In genomic region chr5:52956915-52957747, GRCh38 we compare ENCODE assay signal across 18 cellular contexts. TPM values are rescaled to one million over a fixed set of nuclear protein-coding genes. Genes with fewer than 3 reads are reported as not detected.
DNase-seq lines count a peak whose midpoint lies in the region; ATAC-seq, FAIRE-seq and TF ChIP-seq lines count a peak whose summit lies in the region.
"Had no signal": no experiment of that assay in that cellular context is flagged by ENCODE, and none has a peak within 500 bp of the region (broad histone marks: within the 10 kb centered on the region; RNA-seq: fewer than 3 reads in every experiment).

No MANE protein-coding gene starts in this region.

- FAIRE-seq in keratinocyte (lab: Jason Lieb, UNC), result peak; percentile 53

- H3K36me3 ChIP-seq in keratinocyte (ENCODE audit: control insufficient read depth in 2 of 2, extremely low read depth in 1 of 2, insufficient read depth in 2 of 2, low read length in 2 of 2) (no peaks in the 10 kb centered on the region), left ventricle myocardium inferior (peaks cover 14% of the 10 kb centered on the region)
- H3K36me3 ChIP-seq: neutrophil had no signal

- peaks cover 2% of the 10 kb centered on the region for H3K9me3 Mint-ChIP-seq in activated naive CD4-positive, alpha-beta T cell treated with anti-CD3 and anti-CD28 coated beads for 36 hours
- H3K9me3 Mint-ChIP-seq: activated T-helper 17 cell treated with anti-CD3 and anti-CD28 coated beads, Interleukin-2, amount 50 U/mL, for 72 hours had no signal

- TF ChIP-seq POLR2A in GM18505 (IDR thresholded peaks at IDR 0.05; ENCODE audit: borderline replicate concordance, extremely low read depth, insufficient read depth, insufficient read length), result no peak

- TF ChIP-seq CTCF in keratinocyte (optimal IDR thresholded peaks at IDR 0.05 in 1 of 3, IDR thresholded peaks at IDR 0.05 in 1 of 3, conservative IDR thresholded peaks at IDR 0.05 in 1 of 3; ENCODE audit: extremely low read depth in 1 of 3, insufficient read depth in 2 of 3, low read length in 3 of 3), result no peak
- no peak for TF ChIP-seq CTCF in left ventricle myocardium inferior (IDR thresholded peaks at IDR 0.05; ENCODE audit: borderline replicate concordance)

- CTCF ChIA-PET in activated naive CD4-positive, alpha-beta T cell treated with anti-CD3 and anti-CD28 coated beads for 36 hours (lab: Charles Lee), result interaction anchor here (0.8 kb wide), 1 partner anchor 174 kb away, joined by 3 read pairs; no protein-coding TSS in a partner anchor

- peak overlapping the region; percentile 61 for H2AFZ ChIP-seq in keratinocyte (ENCODE audit: control insufficient read depth, low read length)

- no peak overlapping the region for H3K9ac ChIP-seq in keratinocyte (ENCODE audit: control insufficient read depth, extremely low read depth, insufficient read depth, low read length)
- H3K9ac ChIP-seq: KMS-11 had no signal

- dilution Hi-C loops in keratinocyte (cut with MboI; ENCODE audit: extremely low pct_ligation_motif_present, low sequenced_read_pairs), result no loop called here

- no peak overlapping the region for H3K27ac ChIP-seq in keratinocyte (ENCODE audit: control insufficient read depth, insufficient read depth, low read length)
- H3K27ac ChIP-seq in left ventricle myocardium inferior (replicated peaks), result no peak overlapping the region
- H3K27ac ChIP-seq: KMS-11, neutrophil, tibial nerve had no signal

- H3K9me1 ChIP-seq in keratinocyte (ENCODE audit: control insufficient read depth, extremely low read depth, insufficient read depth, low read length), result no peaks in the 10 kb centered on the region

- no peak overlapping the region for H3K27ac Mint-ChIP-seq in activated naive CD4-positive, alpha-beta T cell treated with anti-CD3 and anti-CD28 coated beads for 36 hours
- H3K27ac Mint-ChIP-seq: activated T-helper 17 cell treated with anti-CD3 and anti-CD28 coated beads, Interleukin-2, amount 50 U/mL, for 72 hours had no signal

- H3K9me3 ChIP-seq in keratinocyte (ENCODE audit: control insufficient read depth, low read depth, low read length), result no peaks in the 10 kb centered on the region
- peaks cover 5% of the 10 kb centered on the region for H3K9me3 ChIP-seq in left ventricle myocardium inferior (replicated peaks)
- H3K9me3 ChIP-seq: neutrophil, sigmoid colon had no signal

- H3K79me2 ChIP-seq in keratinocyte (ENCODE audit: control insufficient read depth, insufficient read depth, low read length), result no peaks in the 10 kb centered on the region

- H3K4me2 ChIP-seq in keratinocyte (ENCODE audit: control insufficient read depth, extremely low read depth, insufficient read depth, low read depth, low read length), result peak overlapping the region; percentile 34
- H3K4me2 ChIP-seq: KMS-11 had no signal

- H3K27me3 Mint-ChIP-seq in activated naive CD4-positive, alpha-beta T cell treated with anti-CD3 and anti-CD28 coated beads for 36 hours (ENCODE audit: low read depth), result peaks cover 4% of the 10 kb centered on the region
- H3K27me3 Mint-ChIP-seq: activated T-helper 17 cell treated with anti-CD3 and anti-CD28 coated beads, Interleukin-2, amount 50 U/mL, for 72 hours; CD8-positive, alpha-beta memory T cell had no signal

- H3K27me3 ChIP-seq in keratinocyte (ENCODE audit: control insufficient read depth, extremely low read depth, insufficient read depth, low read length) (no peaks in the 10 kb centered on the region), left ventricle myocardium inferior (ENCODE audit: low read depth) (no peaks in the 10 kb centered on the region)
- H3K27me3 ChIP-seq: neutrophil, sigmoid colon, tibial nerve had no signal

- H3K4me3 ChIP-seq in keratinocyte (ENCODE audit: control insufficient read depth in 2 of 3, extremely low read depth in 1 of 3, insufficient read depth in 2 of 3, low read depth in 1 of 3, low read length in 3 of 3) (no peak overlapping the region), left ventricle myocardium inferior (no peak overlapping the region)
- H3K4me3 ChIP-seq: sigmoid colon, tibial nerve had no signal

- no peaks in the 10 kb centered on the region for H4K20me1 ChIP-seq in keratinocyte (ENCODE audit: control insufficient read depth, extremely low read depth, insufficient read depth, low read length)

- ATAC-seq in GM18505 (IDR thresholded peaks at IDR 0.05; ENCODE audit: unreplicated experiment) (peak; percentile 56), GM21423 (IDR thresholded peaks at IDR 0.05; ENCODE audit: unreplicated experiment) (peak; percentile 87), HG03354 (IDR thresholded peaks at IDR 0.05; ENCODE audit: poor library complexity, severe bottlenecking, unreplicated experiment) (peak; percentile 81), HG02623 (IDR thresholded peaks at IDR 0.05; ENCODE audit: unreplicated experiment) (no peak)
- ATAC-seq: activated T-helper 17 cell treated with anti-CD3 and anti-CD28 coated beads, Interleukin-2, amount 50 U/mL, for 72 hours had no signal

- H3K4me1 ChIP-seq in keratinocyte (ENCODE audit: control insufficient read depth, extremely low read depth, insufficient read depth, low read length) (peaks cover 22% of the 10 kb centered on the region), left ventricle myocardium inferior (peaks cover 7% of the 10 kb centered on the region)
- H3K4me1 ChIP-seq: sigmoid colon, tibial nerve had no signal

- intact Hi-C loops in left ventricle myocardium inferior (cut with micrococcal nuclease), result no loop called here
- intact Hi-C loops in activated naive CD4-positive, alpha-beta T cell treated with anti-CD3 and anti-CD28 coated beads for 36 hours (cut with micrococcal nuclease), result no loop called here

- DNase-seq in keratinocyte (ENCODE audit: low read depth, low spot score) (no peak), DMS 273 treated with DMSO at 0.1 percent for 48 hours (lab: John Stamatoyannopoulos, UW) (no peak), left ventricle myocardium inferior (no peak)
- DNase-seq in activated naive CD4-positive, alpha-beta T cell treated with anti-CD3 and anti-CD28 coated beads for 36 hours, result no peak
- DNase-seq: CD8-positive, alpha-beta memory T cell; NCI-H1436 treated with DMSO at 0.1 percent for 48 hours; NCI-H524 treated with DMSO at 0.1 percent for 48 hours; sigmoid colon; stimulated activated CD4-positive, alpha-beta T cell treated with anti-CD3 and anti-CD28 coated beads, Interleukin-4, amount 100 ng/mL, for 24 hours had no signal

- no peaks in the 10 kb centered on the region for H3K36me3 Mint-ChIP-seq in activated naive CD4-positive, alpha-beta T cell treated with anti-CD3 and anti-CD28 coated beads for 36 hours (ENCODE audit: low read depth)

- H3K4me3 Mint-ChIP-seq in activated naive CD4-positive, alpha-beta T cell treated with anti-CD3 and anti-CD28 coated beads for 36 hours, result no peak overlapping the region
- H3K4me3 Mint-ChIP-seq: activated T-helper 17 cell treated with anti-CD3 and anti-CD28 coated beads, Interleukin-2, amount 50 U/mL, for 72 hours; CD8-positive, alpha-beta memory T cell had no signal

- no peaks in the 10 kb centered on the region for H3K4me1 Mint-ChIP-seq in activated naive CD4-positive, alpha-beta T cell treated with anti-CD3 and anti-CD28 coated beads for 36 hours (ENCODE audit: low read depth)
- H3K4me1 Mint-ChIP-seq: activated T-helper 17 cell treated with anti-CD3 and anti-CD28 coated beads, Interleukin-2, amount 50 U/mL, for 72 hours; CD8-positive, alpha-beta memory T cell had no signal

RNA-seq across cellular contexts. Expression of gene ITGA2, which starts 32.0 kb away (rescaled TPM):
- polyA plus RNA-seq in keratinocyte, result 75.4 to 112 TPM (median 107 TPM) in 3 replicates
- 8.1 TPM for polyA plus RNA-seq in keratinocyte (2011; ENCODE audit: low read depth)
- 14.3 and 31.7 TPM in 2 replicates for polyA plus RNA-seq in keratinocyte (2011; cell fraction: cytosol; rRNA removed)
- 139 and 168 TPM in 2 replicates for polyA plus RNA-seq in keratinocyte (2011; cell fraction: nucleus; rRNA removed)
- polyA plus RNA-seq in keratinocyte (2012; ENCODE audit: low replicate concordance), result 21.1 and 96.1 TPM in 2 replicates
- 143 to 270 TPM (median 175 TPM) in 3 replicates for polyA minus RNA-seq in keratinocyte
- 71.6 TPM for polyA minus RNA-seq in keratinocyte (2011; cell fraction: cytosol; rRNA and poly(A)+ RNA removed)
- 267 and 529 TPM in 2 replicates for polyA minus RNA-seq in keratinocyte (2011; cell fraction: nucleus; rRNA and poly(A)+ RNA removed)
- 0.80 TPM for total RNA-seq in left ventricle myocardium inferior
- 1 to 10 TPM; 2.0 to 2.1 TPM for total RNA-seq in activated naive CD4-positive, alpha-beta T cell treated with anti-CD3 and anti-CD28 coated beads for 36 hours
- total RNA-seq: G401 had no signal
